ENCODE assay signal across 8 cellular contexts in genomic region chr11:76371170-76371569, GRCh38. TPM values are rescaled to one million over a fixed set of nuclear protein-coding genes. Genes with fewer than 3 reads are reported as not detected.
DNase-seq lines count a peak whose midpoint lies in the region; ATAC-seq and TF ChIP-seq lines count a peak whose summit lies in the region.

No MANE protein-coding gene starts in this region.

- peaks cover 70% of the 10 kb centered on the region for H3K79me2 ChIP-seq in fibroblast of lung (ENCODE audit: control insufficient read depth, insufficient read depth, low read length)

- H3K9ac ChIP-seq in fibroblast of lung (ENCODE audit: insufficient read depth, low read length), result no peak overlapping the region

- peak; percentile 61 for ATAC-seq in GM21447 (IDR thresholded peaks at IDR 0.05; ENCODE audit: unreplicated experiment)
- peak; percentile 98 for ATAC-seq in RWPE2 (ENCODE audit: low read depth)
- peak; percentile 67 for ATAC-seq in upper lobe of right lung

- intact Hi-C loops in upper lobe of right lung (cut with DNase I) (no loop called here), esophagus muscularis mucosa (cut with DNase I) (no loop called here)

- peak overlapping the region; percentile 45 for H3K4me2 ChIP-seq in fibroblast of lung (ENCODE audit: extremely low read depth, insufficient read depth, low read length)

- H3K4me1 Mint-ChIP-seq in mesothelial cell of epicardium, result peaks cover 28% of the 10 kb centered on the region

- H4K20me1 ChIP-seq in fibroblast of lung (ENCODE audit: control insufficient read depth, extremely low read depth, insufficient read depth, low read length), result no peaks in the 10 kb centered on the region

- no peaks in the 10 kb centered on the region for H3K36me3 ChIP-seq in RWPE2 (ENCODE audit: low read depth)
- H3K36me3 ChIP-seq in fibroblast of lung (ENCODE audit: control insufficient read depth, insufficient read depth, low read length), result no peaks in the 10 kb centered on the region
- no peaks in the 10 kb centered on the region for H3K36me3 ChIP-seq in upper lobe of right lung
- no peaks in the 10 kb centered on the region for H3K36me3 ChIP-seq in esophagus muscularis mucosa

- peak; percentile 66 for DNase-seq in AG04450 (ENCODE audit: low read depth, low spot score)
- DNase-seq in RWPE2 (ENCODE audit: low spot score), result no peak
- peak; percentile 76 to 82 for DNase-seq in fibroblast of lung (ENCODE audit: low read depth in 2 of 2)
- no peak for DNase-seq in upper lobe of right lung
- no peak for DNase-seq in esophagus muscularis mucosa (ENCODE audit: extremely low spot score)
- no peak for DNase-seq in HK-2 (ENCODE audit: unreplicated experiment)
- no peak for DNase-seq in mesothelial cell of epicardium (ENCODE audit: low spot score in 2 of 2, unreplicated experiment in 2 of 2)

- no peaks in the 10 kb centered on the region for H3K36me3 Mint-ChIP-seq in mesothelial cell of epicardium

- POLR2A ChIA-PET in AG04450 (lab: Yijun Ruan, JAX), result no interaction called here

- 48% methylated on average over 3 of the region's 3 CpGs for WGBS in esophagus muscularis mucosa

- peaks cover 8% of the 10 kb centered on the region for H3K4me1 ChIP-seq in RWPE2 (ENCODE audit: insufficient read depth, poor library complexity, severe bottlenecking)
- peaks cover 8% of the 10 kb centered on the region for H3K4me1 ChIP-seq in fibroblast of lung (ENCODE audit: control insufficient read depth, extremely low read depth, insufficient read depth, low read length)
- peaks cover 11% of the 10 kb centered on the region for H3K4me1 ChIP-seq in upper lobe of right lung
- H3K4me1 ChIP-seq in esophagus muscularis mucosa, result peaks cover 14 to 59% (median 48%) of the 10 kb centered on the region in 4 donors

- H3K27ac ChIP-seq in AG04450 (ENCODE audit: low read depth, low read length), result peak overlapping the region; percentile 43
- peak overlapping the region; percentile 13 for H3K27ac ChIP-seq in RWPE2 (ENCODE audit: poor library complexity, severe bottlenecking)
- H3K27ac ChIP-seq in fibroblast of lung (ENCODE audit: insufficient read depth, low read length), result no peak overlapping the region
- H3K27ac ChIP-seq in upper lobe of right lung, result no peak overlapping the region
- no peak overlapping the region for H3K27ac ChIP-seq in esophagus muscularis mucosa (replicated peaks in 1 of 4)

- H3K4me3 Mint-ChIP-seq in mesothelial cell of epicardium, result no peak overlapping the region

- H3K27me3 ChIP-seq in AG04450 (ENCODE audit: control insufficient read depth, insufficient read depth, low read length) (no peaks in the 10 kb centered on the region), RWPE2 (ENCODE audit: insufficient read depth, poor library complexity, severe bottlenecking) (no peaks in the 10 kb centered on the region), fibroblast of lung (ENCODE audit: control insufficient read depth, insufficient read depth, low read length) (no peaks in the 10 kb centered on the region), upper lobe of right lung (no peaks in the 10 kb centered on the region), esophagus muscularis mucosa (no peaks in the 10 kb centered on the region)

- TF ChIP-seq CTCF in AG04450 (IDR thresholded peaks at IDR 0.05; ENCODE audit: low read depth, low read length), result no peak
- TF ChIP-seq CTCF in RWPE2 (IDR thresholded peaks at IDR 0.05; ENCODE audit: poor library complexity, severe bottlenecking), result no peak
- TF ChIP-seq CTCF in fibroblast of lung (conservative IDR thresholded peaks at IDR 0.05 in 1 of 2, IDR thresholded peaks at IDR 0.05 in 1 of 2; ENCODE audit: low read depth in 1 of 2, low read length in 2 of 2), result no peak
- TF ChIP-seq CTCF in upper lobe of right lung (IDR thresholded peaks at IDR 0.05), result no peak
- TF ChIP-seq CTCF in esophagus muscularis mucosa (IDR thresholded peaks at IDR 0.05), result no peak
- TF ChIP-seq CTCF in mesothelial cell of epicardium (IDR thresholded peaks at IDR 0.05; ENCODE audit: unreplicated experiment), result no peak

- no peak for TF ChIP-seq POLR2A in esophagus muscularis mucosa (IDR thresholded peaks at IDR 0.05; ENCODE audit: low read depth)

- H3K9me3 Mint-ChIP-seq in mesothelial cell of epicardium, result no peaks in the 10 kb centered on the region

- H3K27me3 Mint-ChIP-seq in mesothelial cell of epicardium (ENCODE audit: low read depth), result no peaks in the 10 kb centered on the region

- CTCF ChIA-PET in AG04450 (lab: Charles Lee), result no interaction called here

- H3K4me3 ChIP-seq in AG04450 (ENCODE audit: low read depth, low read length), result no peak overlapping the region
- H3K4me3 ChIP-seq in RWPE2 (ENCODE audit: severe bottlenecking), result no peak overlapping the region
- H3K4me3 ChIP-seq in fibroblast of lung (replicated peaks in 1 of 4; ENCODE audit: control extremely low read depth in 1 of 4, insufficient read depth in 1 of 4, low read depth in 3 of 4, low read length in 4 of 4), result peak overlapping the region in 1 of 4 experiments; percentile 4
- no peak overlapping the region for H3K4me3 ChIP-seq in upper lobe of right lung
- H3K4me3 ChIP-seq in esophagus muscularis mucosa, result no peak overlapping the region

- no peak for TF ChIP-seq EP300 in esophagus muscularis mucosa (IDR thresholded peaks at IDR 0.05)

- no peak overlapping the region for H2AFZ ChIP-seq in fibroblast of lung (ENCODE audit: low read length)

- H3K27ac Mint-ChIP-seq in mesothelial cell of epicardium, result no peak overlapping the region

- no peaks in the 10 kb centered on the region for H3K9me3 ChIP-seq in AG04450 (ENCODE audit: control insufficient read depth, insufficient read depth, low read length)
- no peaks in the 10 kb centered on the region for H3K9me3 ChIP-seq in RWPE2 (ENCODE audit: severe bottlenecking)
- no peaks in the 10 kb centered on the region for H3K9me3 ChIP-seq in fibroblast of lung (ENCODE audit: control insufficient read depth, insufficient read depth, low read depth, low read length)
- no peaks in the 10 kb centered on the region for H3K9me3 ChIP-seq in upper lobe of right lung
- H3K9me3 ChIP-seq in esophagus muscularis mucosa, result no peaks in the 10 kb centered on the region

RNA-seq across cellular contexts. Expression of gene THAP12, which starts 9.8 kb away (rescaled TPM):
- polyA plus RNA-seq in AG04450 (2011; rRNA removed), result 38.2 and 54.7 TPM in 2 replicates
- 14.0 and 26.7 TPM in 2 replicates for polyA minus RNA-seq in AG04450 (2011; rRNA and poly(A)+ RNA removed)
- total RNA-seq in fibroblast of lung, result 39.5 and 44.4 TPM in 2 replicates
- 52.5 and 57.9 TPM in 2 replicates for polyA plus RNA-seq in fibroblast of lung
- polyA plus RNA-seq in fibroblast of lung (2012), result 32.0 and 32.7 TPM in 2 replicates
- 4.1 and 7.2 TPM in 2 replicates for polyA minus RNA-seq in fibroblast of lung (ENCODE audit: low replicate concordance)
- 36.8 TPM for total RNA-seq in upper lobe of right lung
- 10 to 100 TPM; 20.7 to 28.8 (median 27.0) TPM for total RNA-seq in esophagus muscularis mucosa
- total RNA-seq in mesothelial cell of epicardium, result 58.4 to 61.7 TPM (median 60.3 TPM) in 3 replicates

RNA-seq across cellular contexts. Expression of gene GVQW3, which starts 10.0 kb away (rescaled TPM):
- 1.6 and 1.7 TPM in 2 replicates for polyA plus RNA-seq in AG04450 (2011; rRNA removed)
- polyA minus RNA-seq in AG04450 (2011; rRNA and poly(A)+ RNA removed), result 1.9 and 2.4 TPM in 2 replicates
- total RNA-seq in fibroblast of lung, result 1.3 and 1.8 TPM in 2 replicates
- 1.1 and 1.4 TPM in 2 replicates for polyA plus RNA-seq in fibroblast of lung
- 0.33 and 0.62 TPM in 2 replicates for polyA plus RNA-seq in fibroblast of lung (2012)
- 0.16 and 0.30 TPM in 2 replicates for polyA minus RNA-seq in fibroblast of lung (ENCODE audit: low replicate concordance)
- total RNA-seq in upper lobe of right lung, result 2.0 TPM
- total RNA-seq in esophagus muscularis mucosa, result 1 to 10 TPM in 2 of 4 donors, under 1 TPM in 2; 0.50 to 1.6 (median 1.0) TPM
- 10.0 to 11.4 TPM (median 11.2 TPM) in 3 replicates for total RNA-seq in mesothelial cell of epicardium

Comparison
In these comparisons a context has a peak if more than half of its experiments do, and no peak if none do; other contexts are left out.
1. DNase-seq: peak in AG04450 (single experiment) and fibroblast of lung (2 of 2); none in RWPE2 (single experiment), upper lobe of right lung (single experiment), esophagus muscularis mucosa (single experiment), HK-2 (single experiment) and mesothelial cell of epicardium (0 of 2).
2. H3K27ac ChIP-seq: peak in AG04450 (single experiment) and RWPE2 (single experiment); none in fibroblast of lung (single experiment), upper lobe of right lung (single experiment) and esophagus muscularis mucosa (0 of 4).
3. Peak in every context shown above with its lines, with median percentiles within 50 percentile points of each other: ATAC-seq.